Comparison of ENCODE assay signal across 1 cellular context in the genomic region with DNA sequence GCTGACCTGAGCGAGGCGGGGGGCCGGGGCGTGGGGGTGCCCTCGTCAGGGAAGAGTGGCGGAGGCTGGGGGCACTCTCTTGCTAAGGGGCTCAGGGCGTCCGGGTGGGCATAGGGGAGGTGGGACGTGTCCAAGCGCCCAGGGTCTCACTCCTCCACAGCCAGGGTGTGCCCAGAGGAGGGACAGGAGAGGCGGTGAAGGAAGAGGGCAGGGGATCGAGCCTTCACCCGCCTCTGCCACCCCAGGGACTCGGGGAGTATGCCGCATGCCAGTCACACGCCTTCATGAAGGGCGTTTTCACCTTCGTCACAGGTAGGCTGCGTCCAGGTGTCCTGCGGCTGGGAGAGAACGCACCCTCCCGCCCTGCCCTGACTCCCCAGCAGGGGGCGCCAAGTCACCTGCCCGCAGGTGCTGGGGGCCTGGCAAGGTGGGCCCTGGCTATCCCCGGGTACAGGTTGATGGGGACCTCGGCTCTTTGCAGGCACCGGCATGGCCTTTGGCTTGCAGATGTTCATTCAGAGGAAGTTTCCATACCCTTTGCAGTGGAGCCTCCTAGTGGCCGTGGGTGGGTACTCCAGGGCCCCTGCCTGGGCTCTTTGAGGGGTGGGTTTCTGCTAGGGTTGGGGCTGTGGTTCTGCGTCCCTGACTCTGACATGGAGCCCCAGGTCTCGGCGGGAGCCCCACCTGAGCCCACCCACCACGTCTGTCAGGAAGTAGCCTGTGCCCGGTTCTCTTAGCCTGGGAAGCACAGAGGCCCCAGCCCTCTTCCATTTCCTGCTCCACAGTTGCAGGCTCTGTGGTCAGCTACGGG.
A peak's percentile ranks its signal among the peaks of the same experiment; 100 is the strongest.
TF ChIP-seq lines count a peak whose summit lies in the region.

No MANE protein-coding gene starts in this region.

TF ChIP-seq in WTC11, 78 proteins besides CTCF, POLR2A, EP300 and RAD21 (continued from another document and continues in another):
- no peak for TF ChIP-seq E2F4 (CRISPR knock-in tag; IDR thresholded peaks at IDR 0.05; ENCODE audit: borderline replicate concordance, low read depth)
- TF ChIP-seq ATF1 (CRISPR knock-in tag; IDR thresholded peaks at IDR 0.05) = no peak
- TF ChIP-seq HMGA2 (CRISPR knock-in tag; IDR thresholded peaks at IDR 0.05) = no peak
- TF ChIP-seq, protein P1, sequence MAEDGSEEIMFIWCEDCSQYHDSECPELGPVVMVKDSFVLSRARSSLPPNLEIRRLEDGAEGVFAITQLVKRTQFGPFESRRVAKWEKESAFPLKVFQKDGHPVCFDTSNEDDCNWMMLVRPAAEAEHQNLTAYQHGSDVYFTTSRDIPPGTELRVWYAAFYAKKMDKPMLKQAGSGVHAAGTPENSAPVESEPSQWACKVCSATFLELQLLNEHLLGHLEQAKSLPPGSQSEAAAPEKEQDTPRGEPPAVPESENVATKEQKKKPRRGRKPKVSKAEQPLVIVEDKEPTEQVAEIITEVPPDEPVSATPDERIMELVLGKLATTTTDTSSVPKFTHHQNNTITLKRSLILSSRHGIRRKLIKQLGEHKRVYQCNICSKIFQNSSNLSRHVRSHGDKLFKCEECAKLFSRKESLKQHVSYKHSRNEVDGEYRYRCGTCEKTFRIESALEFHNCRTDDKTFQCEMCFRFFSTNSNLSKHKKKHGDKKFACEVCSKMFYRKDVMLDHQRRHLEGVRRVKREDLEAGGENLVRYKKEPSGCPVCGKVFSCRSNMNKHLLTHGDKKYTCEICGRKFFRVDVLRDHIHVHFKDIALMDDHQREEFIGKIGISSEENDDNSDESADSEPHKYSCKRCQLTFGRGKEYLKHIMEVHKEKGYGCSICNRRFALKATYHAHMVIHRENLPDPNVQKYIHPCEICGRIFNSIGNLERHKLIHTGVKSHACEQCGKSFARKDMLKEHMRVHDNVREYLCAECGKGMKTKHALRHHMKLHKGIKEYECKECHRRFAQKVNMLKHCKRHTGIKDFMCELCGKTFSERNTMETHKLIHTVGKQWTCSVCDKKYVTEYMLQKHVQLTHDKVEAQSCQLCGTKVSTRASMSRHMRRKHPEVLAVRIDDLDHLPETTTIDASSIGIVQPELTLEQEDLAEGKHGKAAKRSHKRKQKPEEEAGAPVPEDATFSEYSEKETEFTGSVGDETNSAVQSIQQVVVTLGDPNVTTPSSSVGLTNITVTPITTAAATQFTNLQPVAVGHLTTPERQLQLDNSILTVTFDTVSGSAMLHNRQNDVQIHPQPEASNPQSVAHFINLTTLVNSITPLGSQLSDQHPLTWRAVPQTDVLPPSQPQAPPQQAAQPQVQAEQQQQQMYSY (CRISPR knock-in tag; IDR thresholded peaks at IDR 0.05) = no peak
- TF ChIP-seq, protein P2, sequence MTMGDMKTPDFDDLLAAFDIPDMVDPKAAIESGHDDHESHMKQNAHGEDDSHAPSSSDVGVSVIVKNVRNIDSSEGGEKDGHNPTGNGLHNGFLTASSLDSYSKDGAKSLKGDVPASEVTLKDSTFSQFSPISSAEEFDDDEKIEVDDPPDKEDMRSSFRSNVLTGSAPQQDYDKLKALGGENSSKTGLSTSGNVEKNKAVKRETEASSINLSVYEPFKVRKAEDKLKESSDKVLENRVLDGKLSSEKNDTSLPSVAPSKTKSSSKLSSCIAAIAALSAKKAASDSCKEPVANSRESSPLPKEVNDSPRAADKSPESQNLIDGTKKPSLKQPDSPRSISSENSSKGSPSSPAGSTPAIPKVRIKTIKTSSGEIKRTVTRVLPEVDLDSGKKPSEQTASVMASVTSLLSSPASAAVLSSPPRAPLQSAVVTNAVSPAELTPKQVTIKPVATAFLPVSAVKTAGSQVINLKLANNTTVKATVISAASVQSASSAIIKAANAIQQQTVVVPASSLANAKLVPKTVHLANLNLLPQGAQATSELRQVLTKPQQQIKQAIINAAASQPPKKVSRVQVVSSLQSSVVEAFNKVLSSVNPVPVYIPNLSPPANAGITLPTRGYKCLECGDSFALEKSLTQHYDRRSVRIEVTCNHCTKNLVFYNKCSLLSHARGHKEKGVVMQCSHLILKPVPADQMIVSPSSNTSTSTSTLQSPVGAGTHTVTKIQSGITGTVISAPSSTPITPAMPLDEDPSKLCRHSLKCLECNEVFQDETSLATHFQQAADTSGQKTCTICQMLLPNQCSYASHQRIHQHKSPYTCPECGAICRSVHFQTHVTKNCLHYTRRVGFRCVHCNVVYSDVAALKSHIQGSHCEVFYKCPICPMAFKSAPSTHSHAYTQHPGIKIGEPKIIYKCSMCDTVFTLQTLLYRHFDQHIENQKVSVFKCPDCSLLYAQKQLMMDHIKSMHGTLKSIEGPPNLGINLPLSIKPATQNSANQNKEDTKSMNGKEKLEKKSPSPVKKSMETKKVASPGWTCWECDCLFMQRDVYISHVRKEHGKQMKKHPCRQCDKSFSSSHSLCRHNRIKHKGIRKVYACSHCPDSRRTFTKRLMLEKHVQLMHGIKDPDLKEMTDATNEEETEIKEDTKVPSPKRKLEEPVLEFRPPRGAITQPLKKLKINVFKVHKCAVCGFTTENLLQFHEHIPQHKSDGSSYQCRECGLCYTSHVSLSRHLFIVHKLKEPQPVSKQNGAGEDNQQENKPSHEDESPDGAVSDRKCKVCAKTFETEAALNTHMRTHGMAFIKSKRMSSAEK (CRISPR knock-in tag; IDR thresholded peaks at IDR 0.05; ENCODE audit: borderline replicate concordance) = no peak
- no peak for TF ChIP-seq ZNF423 (CRISPR knock-in tag; IDR thresholded peaks at IDR 0.05)
- no peak for TF ChIP-seq JAZF1 (CRISPR knock-in tag; IDR thresholded peaks at IDR 0.05)
- TF ChIP-seq TEAD4 (CRISPR knock-in tag; IDR thresholded peaks at IDR 0.05) = 0 out of 2 replicates have a peak, but pooled peaks have one; percentile 47
- TF ChIP-seq JUN (CRISPR knock-in tag; IDR thresholded peaks at IDR 0.05) = peak; percentile 69; the same call in 1 of the 2 replicates
- TF ChIP-seq CDX4 (CRISPR knock-in tag; IDR thresholded peaks at IDR 0.05; ENCODE audit: borderline replicate concordance) = no peak
- TF ChIP-seq ZNF121 (CRISPR knock-in tag; IDR thresholded peaks at IDR 0.05) = peak; percentile 71
- TF ChIP-seq, protein P3, sequence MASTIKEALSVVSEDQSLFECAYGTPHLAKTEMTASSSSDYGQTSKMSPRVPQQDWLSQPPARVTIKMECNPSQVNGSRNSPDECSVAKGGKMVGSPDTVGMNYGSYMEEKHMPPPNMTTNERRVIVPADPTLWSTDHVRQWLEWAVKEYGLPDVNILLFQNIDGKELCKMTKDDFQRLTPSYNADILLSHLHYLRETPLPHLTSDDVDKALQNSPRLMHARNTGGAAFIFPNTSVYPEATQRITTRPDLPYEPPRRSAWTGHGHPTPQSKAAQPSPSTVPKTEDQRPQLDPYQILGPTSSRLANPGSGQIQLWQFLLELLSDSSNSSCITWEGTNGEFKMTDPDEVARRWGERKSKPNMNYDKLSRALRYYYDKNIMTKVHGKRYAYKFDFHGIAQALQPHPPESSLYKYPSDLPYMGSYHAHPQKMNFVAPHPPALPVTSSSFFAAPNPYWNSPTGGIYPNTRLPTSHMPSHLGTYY (CRISPR knock-in tag; IDR thresholded peaks at IDR 0.05) = no peak
- TF ChIP-seq, protein P4, sequence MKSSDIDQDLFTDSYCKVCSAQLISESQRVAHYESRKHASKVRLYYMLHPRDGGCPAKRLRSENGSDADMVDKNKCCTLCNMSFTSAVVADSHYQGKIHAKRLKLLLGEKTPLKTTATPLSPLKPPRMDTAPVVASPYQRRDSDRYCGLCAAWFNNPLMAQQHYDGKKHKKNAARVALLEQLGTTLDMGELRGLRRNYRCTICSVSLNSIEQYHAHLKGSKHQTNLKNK (CRISPR knock-in tag; IDR thresholded peaks at IDR 0.05) = no peak
- TF ChIP-seq, protein P5, sequence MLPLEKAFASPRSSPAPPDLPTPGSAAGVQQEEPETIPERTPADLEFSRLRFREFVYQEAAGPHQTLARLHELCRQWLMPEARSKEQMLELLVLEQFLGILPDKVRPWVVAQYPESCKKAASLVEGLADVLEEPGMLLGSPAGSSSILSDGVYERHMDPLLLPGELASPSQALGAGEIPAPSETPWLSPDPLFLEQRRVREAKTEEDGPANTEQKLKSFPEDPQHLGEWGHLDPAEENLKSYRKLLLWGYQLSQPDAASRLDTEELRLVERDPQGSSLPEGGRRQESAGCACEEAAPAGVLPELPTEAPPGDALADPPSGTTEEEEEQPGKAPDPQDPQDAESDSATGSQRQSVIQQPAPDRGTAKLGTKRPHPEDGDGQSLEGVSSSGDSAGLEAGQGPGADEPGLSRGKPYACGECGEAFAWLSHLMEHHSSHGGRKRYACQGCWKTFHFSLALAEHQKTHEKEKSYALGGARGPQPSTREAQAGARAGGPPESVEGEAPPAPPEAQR (CRISPR knock-in tag; IDR thresholded peaks at IDR 0.05) = no peak
- peak; percentile 77 for TF ChIP-seq HMGXB4 (CRISPR knock-in tag; IDR thresholded peaks at IDR 0.05)
- TF ChIP-seq ZNF425 (CRISPR knock-in tag; conservative IDR thresholded peaks at IDR 0.05) = no peak
- TF ChIP-seq E2F1 (CRISPR knock-in tag; IDR thresholded peaks at IDR 0.05) = peak; percentile 79; the same call in 1 of the 2 replicates
- no peak for TF ChIP-seq PRRX2 (CRISPR knock-in tag; IDR thresholded peaks at IDR 0.05)
- TF ChIP-seq IRF2 (CRISPR knock-in tag; IDR thresholded peaks at IDR 0.05; ENCODE audit: borderline replicate concordance, low read depth) = no peak
- TF ChIP-seq FOXK1 (CRISPR knock-in tag; IDR thresholded peaks at IDR 0.05) = no peak
- no peak for TF ChIP-seq NR3C1 (CRISPR knock-in tag; conservative IDR thresholded peaks at IDR 0.05; ENCODE audit: low read depth)
- no peak for TF ChIP-seq GABPB1 (CRISPR knock-in tag; IDR thresholded peaks at IDR 0.05)
- TF ChIP-seq ZNF416 (CRISPR knock-in tag; IDR thresholded peaks at IDR 0.05) = no peak
- no peak for TF ChIP-seq ZNF317 (CRISPR knock-in tag; IDR thresholded peaks at IDR 0.05; ENCODE audit: borderline replicate concordance, low read depth)
- TF ChIP-seq AFF4 (CRISPR knock-in tag; IDR thresholded peaks at IDR 0.05; ENCODE audit: borderline replicate concordance) = no peak
